In genomic region chr6:157034433-157035230, GRCh38 we compare ENCODE assay signal across 9 cellular contexts.
A peak's percentile ranks its signal among the peaks of the same experiment; 100 is the strongest.
DNase-seq lines count a peak whose midpoint lies in the region; ATAC-seq and TF ChIP-seq lines count a peak whose summit lies in the region.
"Had no signal": no experiment of that assay in that cellular context is flagged by ENCODE, and none has a peak within 500 bp of the region (broad histone marks: within the 10 kb centered on the region; RNA-seq: fewer than 3 reads in every experiment).

No MANE protein-coding gene starts in this region.

- intact Hi-C loops in activated CD4-positive, alpha-beta T cell treated with anti-CD3 and anti-CD28 coated beads, Interleukin-2, amount 10 ng/mL, durations not matched to agents 24 days and 14 days (cut with micrococcal nuclease) = loop anchor here (1.0 to 5.0 kb wide), 3 partner anchors 33 to 240 kb away; no protein-coding TSS in a partner anchor

- no peak for TF ChIP-seq POLR2A in erythroblast (IDR thresholded peaks at IDR 0.05; ENCODE audit: low read length)

- peak overlapping the region; percentile 72 for H3K4me3 Mint-ChIP-seq in activated CD4-positive, alpha-beta T cell treated with anti-CD3 and anti-CD28 coated beads, Interleukin-2, amount 10 ng/mL, durations not matched to agents 24 days and 14 days
- H3K4me3 Mint-ChIP-seq in osteocyte (ENCODE audit: unreplicated experiment) = peak overlapping the region; percentile 16
- H3K4me3 Mint-ChIP-seq: dendritic cell treated with granulocyte-macrophage colony-stimulating factor and Interleukin-4, amounts not matched to agents 40 ng/mL and 50 ng/mL, for 4 days had no signal

- no peak for DNase-seq in activated CD4-positive, alpha-beta T cell treated with anti-CD3 and anti-CD28 coated beads, Interleukin-2, amount 10 ng/mL, durations not matched to agents 24 days and 14 days
- DNase-seq in activated CD4-positive, alpha-beta T cell treated with anti-CD3 and anti-CD28 coated beads for 4 hours = no peak
- peak; percentile 10 to 51 for DNase-seq in SW 1271 (lab: John Stamatoyannopoulos, UW)
- DNase-seq in erythroblast (lab: John Stamatoyannopoulos, UW) = peak; percentile 65 to 72
- no peak for DNase-seq in osteocyte (ENCODE audit: extremely low spot score, unreplicated experiment)
- no peak for DNase-seq in DMS153 treated with DMSO at 0.1 percent for 48 hours (lab: John Stamatoyannopoulos, UW; ENCODE audit: unreplicated experiment)

- H3K4me2 ChIP-seq in Loucy (ENCODE audit: low read depth, low read length, poor library complexity, severe bottlenecking) = peak overlapping the region; percentile 11

- H3K9ac ChIP-seq in Loucy (ENCODE audit: low read depth, low read length, poor library complexity, severe bottlenecking) = no peak overlapping the region

- no peak overlapping the region for H3K4me3 ChIP-seq in Loucy (ENCODE audit: low read length, poor library complexity, severe bottlenecking)

- H3K27me3 ChIP-seq in Loucy (ENCODE audit: insufficient read depth, low read length, poor library complexity, severe bottlenecking) = no peaks in the 10 kb centered on the region

- peaks cover 72% of the 10 kb centered on the region for H3K79me2 ChIP-seq in Loucy (ENCODE audit: insufficient read depth, low read length)

- peaks cover 14% of the 10 kb centered on the region for H3K4me1 Mint-ChIP-seq in activated CD4-positive, alpha-beta T cell treated with anti-CD3 and anti-CD28 coated beads, Interleukin-2, amount 10 ng/mL, durations not matched to agents 24 days and 14 days
- H3K4me1 Mint-ChIP-seq in osteocyte (ENCODE audit: unreplicated experiment) = peaks cover 20% of the 10 kb centered on the region

- peaks cover 21% of the 10 kb centered on the region for H3K4me1 ChIP-seq in Loucy (ENCODE audit: insufficient read depth, low read length, poor library complexity, severe bottlenecking)

- H3K9me3 ChIP-seq in Loucy (ENCODE audit: insufficient read depth, low read depth, low read length) = no peaks in the 10 kb centered on the region

- no peak for ATAC-seq in GM18511 (IDR thresholded peaks at IDR 0.05; ENCODE audit: unreplicated experiment)

- peak; percentile 83 for TF ChIP-seq CTCF in Loucy (conservative IDR thresholded peaks at IDR 0.05; ENCODE audit: low read length)
- peak; percentile 74 for TF ChIP-seq CTCF in osteocyte (IDR thresholded peaks at IDR 0.05)

- no peaks in the 10 kb centered on the region for H3K27me3 Mint-ChIP-seq in activated CD4-positive, alpha-beta T cell treated with anti-CD3 and anti-CD28 coated beads, Interleukin-2, amount 10 ng/mL, durations not matched to agents 24 days and 14 days
- no peaks in the 10 kb centered on the region for H3K27me3 Mint-ChIP-seq in osteocyte (ENCODE audit: unreplicated experiment)
- H3K27me3 Mint-ChIP-seq: dendritic cell treated with granulocyte-macrophage colony-stimulating factor and Interleukin-4, amounts not matched to agents 40 ng/mL and 50 ng/mL, for 4 days had no signal

- H2AFZ ChIP-seq in Loucy (ENCODE audit: low read length) = no peak overlapping the region

- peaks cover 6% of the 10 kb centered on the region; the same call in 1 of the 2 replicates for H3K36me3 ChIP-seq in Loucy (ENCODE audit: insufficient read depth, low read length)

- no peak overlapping the region for H3K27ac Mint-ChIP-seq in activated CD4-positive, alpha-beta T cell treated with anti-CD3 and anti-CD28 coated beads, Interleukin-2, amount 10 ng/mL, durations not matched to agents 24 days and 14 days
- peak overlapping the region; percentile 88 for H3K27ac Mint-ChIP-seq in osteocyte (ENCODE audit: unreplicated experiment)

- peaks cover 32% of the 10 kb centered on the region for H4K20me1 ChIP-seq in Loucy (ENCODE audit: insufficient read depth, low read length, poor library complexity, severe bottlenecking)

- no peaks in the 10 kb centered on the region for H3K9me3 Mint-ChIP-seq in activated CD4-positive, alpha-beta T cell treated with anti-CD3 and anti-CD28 coated beads, Interleukin-2, amount 10 ng/mL, durations not matched to agents 24 days and 14 days
- no peaks in the 10 kb centered on the region for H3K9me3 Mint-ChIP-seq in osteocyte (ENCODE audit: unreplicated experiment)
- H3K9me3 Mint-ChIP-seq: dendritic cell treated with granulocyte-macrophage colony-stimulating factor and Interleukin-4, amounts not matched to agents 40 ng/mL and 50 ng/mL, for 4 days had no signal

- no peaks in the 10 kb centered on the region for H3K9me2 ChIP-seq in Loucy (replicated peaks; ENCODE audit: low read depth, low read length)

- peaks cover 2% of the 10 kb centered on the region for H3K36me3 Mint-ChIP-seq in activated CD4-positive, alpha-beta T cell treated with anti-CD3 and anti-CD28 coated beads, Interleukin-2, amount 10 ng/mL, durations not matched to agents 24 days and 14 days (ENCODE audit: low read depth)
- no peaks in the 10 kb centered on the region for H3K36me3 Mint-ChIP-seq in osteocyte (ENCODE audit: unreplicated experiment)

- no peaks in the 10 kb centered on the region for H3F3A ChIP-seq in Loucy (ENCODE audit: low read depth)

Comparison
In these comparisons a context has a peak if more than half of its experiments do, and no peak if none do; other contexts are left out.
1. DNase-seq: peak in SW 1271 (2 of 2) and erythroblast (2 of 2); none in activated CD4-positive, alpha-beta T cell treated with anti-CD3 and anti-CD28 coated beads, Interleukin-2, amount 10 ng/mL, durations not matched to agents 24 days and 14 days (single experiment), activated CD4-positive, alpha-beta T cell treated with anti-CD3 and anti-CD28 coated beads for 4 hours (0 of 2), osteocyte (single experiment) and DMS153 treated with DMSO at 0.1 percent for 48 hours (single experiment).